3 cellular contexts compared by ENCODE assay signal in the genomic region with DNA sequence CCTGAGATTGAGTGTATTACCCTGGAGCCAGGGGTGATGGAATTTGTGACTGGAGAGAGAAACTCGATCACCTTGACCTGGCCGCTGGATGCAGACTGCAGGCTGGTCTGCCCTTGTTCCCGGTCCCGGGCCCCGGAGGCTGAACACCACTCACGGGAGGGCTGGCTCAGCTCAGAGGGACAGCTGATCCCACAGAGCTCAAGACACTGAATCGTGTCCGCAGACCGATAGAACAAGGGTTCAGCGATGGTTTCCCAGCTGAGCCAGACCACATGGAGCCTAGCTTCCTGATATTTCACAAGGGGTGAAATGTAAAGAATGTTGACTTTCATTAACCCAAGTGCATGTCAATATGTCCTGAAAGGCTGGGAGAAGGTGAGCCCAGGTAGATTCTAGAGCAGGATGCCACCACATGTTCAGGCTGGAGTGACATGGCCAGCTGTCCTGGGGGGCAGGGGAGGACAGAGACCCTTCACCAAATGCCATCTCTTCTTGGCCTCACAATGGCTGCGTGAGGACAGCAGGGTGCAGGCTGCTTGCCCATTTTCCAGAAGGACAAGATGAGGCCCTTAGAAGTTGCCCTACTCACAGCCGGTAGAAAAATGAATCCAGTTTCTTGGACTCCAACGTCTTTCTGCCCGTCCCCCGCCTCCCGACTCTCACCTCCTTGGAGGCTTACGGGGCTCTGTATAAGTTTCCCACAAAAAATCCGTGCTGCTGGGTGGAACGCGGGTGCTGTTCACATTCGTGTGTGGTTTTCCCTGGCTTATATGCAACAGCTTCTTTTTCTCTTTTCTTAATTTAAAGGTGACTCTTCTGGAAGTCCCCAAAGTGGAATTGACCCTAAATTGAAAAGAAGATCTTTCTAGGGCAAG.
TF ChIP-seq lines count a peak whose summit lies in the region.

No MANE protein-coding gene starts in this region.

TF ChIP-seq in Ishikawa, 13 proteins besides CTCF, POLR2A, EP300 and RAD21:
- no peak; the same call in 1 of the 2 replicates for TF ChIP-seq TAF1 (IDR thresholded peaks at IDR 0.05; ENCODE audit: low read depth)
- peak; percentile 87; the same call in 1 of the 2 replicates for TF ChIP-seq FOXM1 (IDR thresholded peaks at IDR 0.05; ENCODE audit: borderline replicate concordance, low read depth)
- TF ChIP-seq, protein P1, sequence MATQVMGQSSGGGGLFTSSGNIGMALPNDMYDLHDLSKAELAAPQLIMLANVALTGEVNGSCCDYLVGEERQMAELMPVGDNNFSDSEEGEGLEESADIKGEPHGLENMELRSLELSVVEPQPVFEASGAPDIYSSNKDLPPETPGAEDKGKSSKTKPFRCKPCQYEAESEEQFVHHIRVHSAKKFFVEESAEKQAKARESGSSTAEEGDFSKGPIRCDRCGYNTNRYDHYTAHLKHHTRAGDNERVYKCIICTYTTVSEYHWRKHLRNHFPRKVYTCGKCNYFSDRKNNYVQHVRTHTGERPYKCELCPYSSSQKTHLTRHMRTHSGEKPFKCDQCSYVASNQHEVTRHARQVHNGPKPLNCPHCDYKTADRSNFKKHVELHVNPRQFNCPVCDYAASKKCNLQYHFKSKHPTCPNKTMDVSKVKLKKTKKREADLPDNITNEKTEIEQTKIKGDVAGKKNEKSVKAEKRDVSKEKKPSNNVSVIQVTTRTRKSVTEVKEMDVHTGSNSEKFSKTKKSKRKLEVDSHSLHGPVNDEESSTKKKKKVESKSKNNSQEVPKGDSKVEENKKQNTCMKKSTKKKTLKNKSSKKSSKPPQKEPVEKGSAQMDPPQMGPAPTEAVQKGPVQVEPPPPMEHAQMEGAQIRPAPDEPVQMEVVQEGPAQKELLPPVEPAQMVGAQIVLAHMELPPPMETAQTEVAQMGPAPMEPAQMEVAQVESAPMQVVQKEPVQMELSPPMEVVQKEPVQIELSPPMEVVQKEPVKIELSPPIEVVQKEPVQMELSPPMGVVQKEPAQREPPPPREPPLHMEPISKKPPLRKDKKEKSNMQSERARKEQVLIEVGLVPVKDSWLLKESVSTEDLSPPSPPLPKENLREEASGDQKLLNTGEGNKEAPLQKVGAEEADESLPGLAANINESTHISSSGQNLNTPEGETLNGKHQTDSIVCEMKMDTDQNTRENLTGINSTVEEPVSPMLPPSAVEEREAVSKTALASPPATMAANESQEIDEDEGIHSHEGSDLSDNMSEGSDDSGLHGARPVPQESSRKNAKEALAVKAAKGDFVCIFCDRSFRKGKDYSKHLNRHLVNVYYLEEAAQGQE (IDR thresholded peaks at IDR 0.05; ENCODE audit: low read depth): no peak
- TF ChIP-seq CREB1 (IDR thresholded peaks at IDR 0.05; ENCODE audit: low read depth): no peak
- peak; percentile 65 for TF ChIP-seq TEAD4 (IDR thresholded peaks at IDR 0.05)
- 0 out of 2 replicates have a peak, but pooled peaks have one; percentile 29 for TF ChIP-seq YY1 (IDR thresholded peaks at IDR 0.05; ENCODE audit: low read depth)
- peak; percentile 91 for TF ChIP-seq CEBPB (IDR thresholded peaks at IDR 0.05)
- TF ChIP-seq NFIC (IDR thresholded peaks at IDR 0.05): peak; percentile 81
- TF ChIP-seq, protein P2, sequence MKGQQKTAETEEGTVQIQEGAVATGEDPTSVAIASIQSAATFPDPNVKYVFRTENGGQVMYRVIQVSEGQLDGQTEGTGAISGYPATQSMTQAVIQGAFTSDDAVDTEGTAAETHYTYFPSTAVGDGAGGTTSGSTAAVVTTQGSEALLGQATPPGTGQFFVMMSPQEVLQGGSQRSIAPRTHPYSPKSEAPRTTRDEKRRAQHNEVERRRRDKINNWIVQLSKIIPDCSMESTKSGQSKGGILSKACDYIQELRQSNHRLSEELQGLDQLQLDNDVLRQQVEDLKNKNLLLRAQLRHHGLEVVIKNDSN (IDR thresholded peaks at IDR 0.05): no peak
- TF ChIP-seq ZBTB7A (IDR thresholded peaks at IDR 0.05; ENCODE audit: low read depth): peak; percentile 62; the same call in 1 of the 2 replicates
- TF ChIP-seq TCF12 (IDR thresholded peaks at IDR 0.05; ENCODE audit: low read depth): peak; percentile 88
- TF ChIP-seq, protein P3, sequence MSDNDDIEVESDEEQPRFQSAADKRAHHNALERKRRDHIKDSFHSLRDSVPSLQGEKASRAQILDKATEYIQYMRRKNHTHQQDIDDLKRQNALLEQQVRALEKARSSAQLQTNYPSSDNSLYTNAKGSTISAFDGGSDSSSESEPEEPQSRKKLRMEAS (IDR thresholded peaks at IDR 0.05): peak; percentile 63
- TF ChIP-seq EGR1 (IDR thresholded peaks at IDR 0.05): no peak

TF ChIP-seq in H1, 55 proteins besides CTCF, POLR2A, EP300 and RAD21:
- peak; percentile 84; the same call in 1 of the 2 replicates for TF ChIP-seq KDM1A (IDR thresholded peaks at IDR 0.05; ENCODE audit: borderline replicate concordance, low read length)
- 0 out of 2 replicates have a peak, but pooled peaks have one; percentile 28 for TF ChIP-seq POLR2AphosphoS5 (IDR thresholded peaks at IDR 0.05; ENCODE audit: low read depth, low read length)
- TF ChIP-seq, protein P3 (IDR thresholded peaks at IDR 0.05): 0 out of 2 replicates have a peak, but pooled peaks have one; percentile 13
- no peak for TF ChIP-seq SAP30 (IDR thresholded peaks at IDR 0.05; ENCODE audit: insufficient read depth, insufficient replicate concordance, low read length)
- TF ChIP-seq BACH1 (IDR thresholded peaks at IDR 0.05; ENCODE audit: low read length): no peak

TF ChIP-seq in HepG2, 621 proteins besides CTCF, POLR2A, EP300 and RAD21 (continues in another document):
- TF ChIP-seq SMARCE1 (IDR thresholded peaks at IDR 0.05; ENCODE audit: borderline replicate concordance): no peak
- TF ChIP-seq FOXP1 (IDR thresholded peaks at IDR 0.05): no peak
- no peak for TF ChIP-seq FOXP1 (CRISPR knock-in tag; IDR thresholded peaks at IDR 0.05)
- TF ChIP-seq, protein P4, sequence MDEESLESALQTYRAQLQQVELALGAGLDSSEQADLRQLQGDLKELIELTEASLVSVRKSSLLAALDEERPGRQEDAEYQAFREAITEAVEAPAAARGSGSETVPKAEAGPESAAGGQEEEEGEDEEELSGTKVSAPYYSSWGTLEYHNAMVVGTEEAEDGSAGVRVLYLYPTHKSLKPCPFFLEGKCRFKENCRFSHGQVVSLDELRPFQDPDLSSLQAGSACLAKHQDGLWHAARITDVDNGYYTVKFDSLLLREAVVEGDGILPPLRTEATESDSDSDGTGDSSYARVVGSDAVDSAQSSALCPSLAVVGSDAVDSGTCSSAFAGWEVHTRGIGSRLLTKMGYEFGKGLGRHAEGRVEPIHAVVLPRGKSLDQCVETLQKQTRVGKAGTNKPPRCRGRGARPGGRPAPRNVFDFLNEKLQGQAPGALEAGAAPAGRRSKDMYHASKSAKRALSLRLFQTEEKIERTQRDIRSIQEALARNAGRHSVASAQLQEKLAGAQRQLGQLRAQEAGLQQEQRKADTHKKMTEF (CRISPR knock-in tag; IDR thresholded peaks at IDR 0.05): no peak
- TF ChIP-seq REPIN1 (CRISPR knock-in tag; IDR thresholded peaks at IDR 0.05; ENCODE audit: borderline replicate concordance, low read depth): peak; percentile 19; the same call in 1 of the 2 replicates
- TF ChIP-seq, protein P5, sequence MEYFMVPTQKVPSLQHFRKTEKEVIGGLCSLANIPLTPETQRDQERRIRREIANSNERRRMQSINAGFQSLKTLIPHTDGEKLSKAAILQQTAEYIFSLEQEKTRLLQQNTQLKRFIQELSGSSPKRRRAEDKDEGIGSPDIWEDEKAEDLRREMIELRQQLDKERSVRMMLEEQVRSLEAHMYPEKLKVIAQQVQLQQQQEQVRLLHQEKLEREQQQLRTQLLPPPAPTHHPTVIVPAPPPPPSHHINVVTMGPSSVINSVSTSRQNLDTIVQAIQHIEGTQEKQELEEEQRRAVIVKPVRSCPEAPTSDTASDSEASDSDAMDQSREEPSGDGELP (IDR thresholded peaks at IDR 0.05; ENCODE audit: borderline replicate concordance, low read depth): peak; percentile 74; the same call in 1 of the 2 replicates
- peak; percentile 81 for TF ChIP-seq CEBPB (IDR thresholded peaks at IDR 0.05; ENCODE audit: borderline replicate concordance, low read depth, low read length)
- TF ChIP-seq, protein P6, sequence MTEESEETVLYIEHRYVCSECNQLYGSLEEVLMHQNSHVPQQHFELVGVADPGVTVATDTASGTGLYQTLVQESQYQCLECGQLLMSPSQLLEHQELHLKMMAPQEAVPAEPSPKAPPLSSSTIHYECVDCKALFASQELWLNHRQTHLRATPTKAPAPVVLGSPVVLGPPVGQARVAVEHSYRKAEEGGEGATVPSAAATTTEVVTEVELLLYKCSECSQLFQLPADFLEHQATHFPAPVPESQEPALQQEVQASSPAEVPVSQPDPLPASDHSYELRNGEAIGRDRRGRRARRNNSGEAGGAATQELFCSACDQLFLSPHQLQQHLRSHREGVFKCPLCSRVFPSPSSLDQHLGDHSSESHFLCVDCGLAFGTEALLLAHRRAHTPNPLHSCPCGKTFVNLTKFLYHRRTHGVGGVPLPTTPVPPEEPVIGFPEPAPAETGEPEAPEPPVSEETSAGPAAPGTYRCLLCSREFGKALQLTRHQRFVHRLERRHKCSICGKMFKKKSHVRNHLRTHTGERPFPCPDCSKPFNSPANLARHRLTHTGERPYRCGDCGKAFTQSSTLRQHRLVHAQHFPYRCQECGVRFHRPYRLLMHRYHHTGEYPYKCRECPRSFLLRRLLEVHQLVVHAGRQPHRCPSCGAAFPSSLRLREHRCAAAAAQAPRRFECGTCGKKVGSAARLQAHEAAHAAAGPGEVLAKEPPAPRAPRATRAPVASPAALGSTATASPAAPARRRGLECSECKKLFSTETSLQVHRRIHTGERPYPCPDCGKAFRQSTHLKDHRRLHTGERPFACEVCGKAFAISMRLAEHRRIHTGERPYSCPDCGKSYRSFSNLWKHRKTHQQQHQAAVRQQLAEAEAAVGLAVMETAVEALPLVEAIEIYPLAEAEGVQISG (CRISPR knock-in tag; IDR thresholded peaks at IDR 0.05): 0 out of 2 replicates have a peak, but pooled peaks have one; percentile 13
- 0 out of 2 replicates have a peak, but pooled peaks have one; percentile 24 for TF ChIP-seq RXRA (CRISPR knock-in tag; IDR thresholded peaks at IDR 0.05)
- no peak for TF ChIP-seq SPEN (CRISPR knock-in tag; IDR thresholded peaks at IDR 0.05; ENCODE audit: low read depth)
- 0 out of 2 replicates have a peak, but pooled peaks have one; percentile 26 for TF ChIP-seq ELF3 (CRISPR knock-in tag; IDR thresholded peaks at IDR 0.05)
- peak; percentile 51; the same call in 1 of the 2 replicates for TF ChIP-seq MYC (CRISPR knock-in tag; IDR thresholded peaks at IDR 0.05; ENCODE audit: borderline replicate concordance)
- 0 out of 2 replicates have a peak, but pooled peaks have one; percentile 11 for TF ChIP-seq KDM1A (CRISPR knock-in tag; IDR thresholded peaks at IDR 0.05)
- TF ChIP-seq, protein P3 (IDR thresholded peaks at IDR 0.05): peak; percentile 61
- no peak for TF ChIP-seq ZSCAN22 (CRISPR knock-in tag; IDR thresholded peaks at IDR 0.05)
- peak; percentile 69 for TF ChIP-seq ETV5 (CRISPR knock-in tag; IDR thresholded peaks at IDR 0.05; ENCODE audit: borderline replicate concordance)
- TF ChIP-seq RFXAP (CRISPR knock-in tag; IDR thresholded peaks at IDR 0.05; ENCODE audit: borderline replicate concordance): 0 out of 2 replicates have a peak, but pooled peaks have one; percentile 19
- peak; percentile 92 for TF ChIP-seq ZNF629 (CRISPR knock-in tag; conservative IDR thresholded peaks at IDR 0.05)
- 0 out of 2 replicates have a peak, but pooled peaks have one; percentile 41 for TF ChIP-seq ZNF747 (CRISPR knock-in tag; IDR thresholded peaks at IDR 0.05; ENCODE audit: borderline replicate concordance)
- TF ChIP-seq, protein P7, sequence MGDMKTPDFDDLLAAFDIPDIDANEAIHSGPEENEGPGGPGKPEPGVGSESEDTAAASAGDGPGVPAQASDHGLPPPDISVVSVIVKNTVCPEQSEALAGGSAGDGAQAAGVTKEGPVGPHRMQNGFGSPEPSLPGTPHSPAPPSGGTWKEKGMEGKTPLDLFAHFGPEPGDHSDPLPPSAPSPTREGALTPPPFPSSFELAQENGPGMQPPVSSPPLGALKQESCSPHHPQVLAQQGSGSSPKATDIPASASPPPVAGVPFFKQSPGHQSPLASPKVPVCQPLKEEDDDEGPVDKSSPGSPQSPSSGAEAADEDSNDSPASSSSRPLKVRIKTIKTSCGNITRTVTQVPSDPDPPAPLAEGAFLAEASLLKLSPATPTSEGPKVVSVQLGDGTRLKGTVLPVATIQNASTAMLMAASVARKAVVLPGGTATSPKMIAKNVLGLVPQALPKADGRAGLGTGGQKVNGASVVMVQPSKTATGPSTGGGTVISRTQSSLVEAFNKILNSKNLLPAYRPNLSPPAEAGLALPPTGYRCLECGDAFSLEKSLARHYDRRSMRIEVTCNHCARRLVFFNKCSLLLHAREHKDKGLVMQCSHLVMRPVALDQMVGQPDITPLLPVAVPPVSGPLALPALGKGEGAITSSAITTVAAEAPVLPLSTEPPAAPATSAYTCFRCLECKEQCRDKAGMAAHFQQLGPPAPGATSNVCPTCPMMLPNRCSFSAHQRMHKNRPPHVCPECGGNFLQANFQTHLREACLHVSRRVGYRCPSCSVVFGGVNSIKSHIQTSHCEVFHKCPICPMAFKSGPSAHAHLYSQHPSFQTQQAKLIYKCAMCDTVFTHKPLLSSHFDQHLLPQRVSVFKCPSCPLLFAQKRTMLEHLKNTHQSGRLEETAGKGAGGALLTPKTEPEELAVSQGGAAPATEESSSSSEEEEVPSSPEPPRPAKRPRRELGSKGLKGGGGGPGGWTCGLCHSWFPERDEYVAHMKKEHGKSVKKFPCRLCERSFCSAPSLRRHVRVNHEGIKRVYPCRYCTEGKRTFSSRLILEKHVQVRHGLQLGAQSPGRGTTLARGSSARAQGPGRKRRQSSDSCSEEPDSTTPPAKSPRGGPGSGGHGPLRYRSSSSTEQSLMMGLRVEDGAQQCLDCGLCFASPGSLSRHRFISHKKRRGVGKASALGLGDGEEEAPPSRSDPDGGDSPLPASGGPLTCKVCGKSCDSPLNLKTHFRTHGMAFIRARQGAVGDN (CRISPR knock-in tag; IDR thresholded peaks at IDR 0.05): peak; percentile 50
- 0 out of 2 replicates have a peak, but pooled peaks have one; percentile 25 for TF ChIP-seq ZNF652 (CRISPR knock-in tag; IDR thresholded peaks at IDR 0.05; ENCODE audit: borderline replicate concordance, low read depth)
